In genomic region chr16:2775317-2775716, GRCh38 we compare ENCODE assay signal across 13 cellular contexts. TPM values are rescaled to one million over a fixed set of nuclear protein-coding genes. Genes with fewer than 3 reads are reported as not detected.
DNase-seq lines count a peak whose midpoint lies in the region; ATAC-seq, FAIRE-seq and TF ChIP-seq lines count a peak whose summit lies in the region.
"Had no signal": no experiment of that assay in that cellular context is flagged by ENCODE, and none has a peak within 500 bp of the region (broad histone marks: within the 10 kb centered on the region; RNA-seq: fewer than 3 reads in every experiment).

No MANE protein-coding gene starts in this region.

- intact Hi-C loops in lower leg skin (cut with DNase I; ENCODE audit: low total_unique reads), result no loop called here

- H3K27me3 Mint-ChIP-seq in astrocyte (ENCODE audit: low read depth, unreplicated experiment), result no peaks in the 10 kb centered on the region
- H3K27me3 Mint-ChIP-seq in naive thymus-derived CD8-positive, alpha-beta T cell, result no peaks in the 10 kb centered on the region
- H3K27me3 Mint-ChIP-seq: activated naive CD8-positive, alpha-beta T cell treated with anti-CD3 and anti-CD28 coated beads, Interleukin-2, amount 10 ng/mL, durations not matched to agents 7 days and 5 days had no signal

- no peak overlapping the region for H2AFZ ChIP-seq in astrocyte (ENCODE audit: low read depth, low read length)

- 55 to 62% methylated on average over 3 to 5 of the region's 6 CpGs for WGBS in lower leg skin, 2 donors

- H3K9me3 ChIP-seq in BLaER1 treated with 17β-estradiol and CSF1 and Interleukin-3, amounts not matched to agents 10 nM and 100 nM (replicated peaks in 1 of 11), result no peaks in the 10 kb centered on the region
- H3K9me3 ChIP-seq in HEK293 (ENCODE audit: control insufficient read depth, insufficient read depth, low read depth, low read length) (no peaks in the 10 kb centered on the region), astrocyte (ENCODE audit: insufficient read depth, low read depth, low read length) (no peaks in the 10 kb centered on the region)
- H3K9me3 ChIP-seq: esophagus muscularis mucosa had no signal

- peak overlapping the region; percentile 80 for H3K27ac Mint-ChIP-seq in astrocyte (ENCODE audit: unreplicated experiment)
- H3K27ac Mint-ChIP-seq in naive thymus-derived CD8-positive, alpha-beta T cell, result peak overlapping the region in 8 of 10 donors; percentile 33 to 96 (median 80)

- no peak for ATAC-seq in naive thymus-derived CD8-positive, alpha-beta T cell
- ATAC-seq in HG02840 (IDR thresholded peaks at IDR 0.05; ENCODE audit: low FRiP score, unreplicated experiment), result no peak

- TF ChIP-seq POLR2A in lower leg skin (IDR thresholded peaks at IDR 0.05), result no peak

- peaks cover 45 to 57% (median 53%) of the 10 kb centered on the region in 11 experiments for H3K36me3 ChIP-seq in BLaER1 treated with 17β-estradiol and CSF1 and Interleukin-3, amounts not matched to agents 10 nM and 100 nM
- H3K36me3 ChIP-seq in HEK293 (ENCODE audit: control insufficient read depth in 2 of 2, insufficient read depth in 1 of 2, low read length in 2 of 2) (peaks cover 4 to 56% of the 10 kb centered on the region in 2 experiments; a peak in 1 of 3 replicates), astrocyte (ENCODE audit: insufficient read depth, low read length) (peaks cover 25% of the 10 kb centered on the region)

- CTCF ChIA-PET in HEK293 (lab: Yijun Ruan, JAX), result interaction anchor here (1.7 kb wide), 1 partner anchor 93 kb away, joined by 9 read pairs; no protein-coding TSS in a partner anchor

- H3K36me3 Mint-ChIP-seq in astrocyte (ENCODE audit: low read depth, unreplicated experiment), result peaks cover 16% of the 10 kb centered on the region
- H3K36me3 Mint-ChIP-seq in naive thymus-derived CD8-positive, alpha-beta T cell, result peaks cover 0 to 43% (median 5%) of the 10 kb centered on the region in 3 donors

- H3K9me3 Mint-ChIP-seq in astrocyte (ENCODE audit: unreplicated experiment), result peaks cover 4% of the 10 kb centered on the region
- no peaks in the 10 kb centered on the region for H3K9me3 Mint-ChIP-seq in naive thymus-derived CD8-positive, alpha-beta T cell
- H3K9me3 Mint-ChIP-seq: activated naive CD8-positive, alpha-beta T cell treated with anti-CD3 and anti-CD28 coated beads, Interleukin-2, amount 10 ng/mL, durations not matched to agents 7 days and 5 days had no signal

- H3K27ac ChIP-seq in BLaER1 treated with 17β-estradiol and CSF1 and Interleukin-3, amounts not matched to agents 10 nM and 100 nM, result peak overlapping the region; percentile 2 to 100 (median 100); a peak in 14 of 22 replicates
- H3K27ac ChIP-seq in HEK293 (ENCODE audit: extremely low read depth, low read depth, low read length) (no peak overlapping the region), astrocyte (ENCODE audit: low read depth, low read length) (no peak overlapping the region)

- no peak for FAIRE-seq in astrocyte (lab: Jason Lieb, UNC)

- H3K4me1 Mint-ChIP-seq in astrocyte (ENCODE audit: low read depth, unreplicated experiment), result peaks cover 26% of the 10 kb centered on the region
- H3K4me1 Mint-ChIP-seq in naive thymus-derived CD8-positive, alpha-beta T cell, result peaks cover 29 to 64% (median 51%) of the 10 kb centered on the region in 4 donors

- peaks cover 78% of the 10 kb centered on the region for H3K79me2 ChIP-seq in astrocyte (ENCODE audit: insufficient read depth, low read length)

- H3K9ac ChIP-seq in BLaER1 treated with 17β-estradiol and CSF1 and Interleukin-3, amounts not matched to agents 10 nM and 100 nM, result peak overlapping the region; percentile 98 to 100 (median 100); a peak in 21 of 22 replicates
- H3K9ac ChIP-seq in astrocyte (ENCODE audit: low read length), result peak overlapping the region; percentile 99

- H3K4me3 ChIP-seq in BLaER1 treated with 17β-estradiol and CSF1 and Interleukin-3, amounts not matched to agents 10 nM and 100 nM, result peak overlapping the region; percentile 73 to 100 (median 92)
- no peak overlapping the region for H3K4me3 ChIP-seq in HEK293 (ENCODE audit: low read depth, low read length)
- H3K4me3 ChIP-seq in astrocyte (ENCODE audit: insufficient read depth, low read depth, low read length), result peak overlapping the region; percentile 82
- no peak overlapping the region for H3K4me3 ChIP-seq in lower leg skin (ENCODE audit: low read depth, poor library complexity, severe bottlenecking)
- H3K4me3 ChIP-seq: lung had no signal

- peak overlapping the region; percentile 84 to 98 (median 94) for H3K4me2 ChIP-seq in BLaER1 treated with 17β-estradiol and CSF1 and Interleukin-3, amounts not matched to agents 10 nM and 100 nM
- H3K4me2 ChIP-seq in astrocyte (ENCODE audit: low read length), result peak overlapping the region; percentile 91

- H3K4me1 ChIP-seq in BLaER1 treated with 17β-estradiol and CSF1 and Interleukin-3, amounts not matched to agents 10 nM and 100 nM, result peaks cover 27 to 43% (median 38%) of the 10 kb centered on the region in 10 experiments
- H3K4me1 ChIP-seq in HEK293 (ENCODE audit: control insufficient read depth, insufficient read depth, low read length), result peaks cover 2% of the 10 kb centered on the region
- H3K4me1 ChIP-seq in astrocyte (ENCODE audit: insufficient read depth, low read length), result peaks cover 21% of the 10 kb centered on the region

- POLR2A ChIA-PET in HEK293 (lab: Yijun Ruan, JAX), result interaction anchor here (1.1 to 4.2 kb wide), 4 partner anchors 9 to 131 kb away, joined by 3 to 22 read pairs (median 4); partner anchors contain the start of gene SRRM2
- POLR2A ChIA-PET in naive thymus-derived CD8-positive, alpha-beta T cell (lab: Charles Lee), result interaction anchor here (1.0 to 8.2 kb wide), 5 partner anchors 9 to 93 kb away, joined by 3 to 128 read pairs (median 6); partner anchors contain the start of genes KCTD5 and SRRM2

- TF ChIP-seq CTCF in HEK293 (tag by site-specific recombination; IDR thresholded peaks at IDR 0.05) (no peak), astrocyte (IDR thresholded peaks at IDR 0.05; ENCODE audit: insufficient read depth, low read depth, low read length) (no peak), lower leg skin (IDR thresholded peaks at IDR 0.05) (no peak)

- DNase-seq in astrocyte (ENCODE audit: low read depth) (no peak), GOT3 (lab: John Stamatoyannopoulos, UW) (no peak), lower leg skin (ENCODE audit: low spot score in 2 of 2) (no peak), NCI-H2029 (lab: John Stamatoyannopoulos, UW) (no peak)
- no peak for DNase-seq in naive thymus-derived CD8-positive, alpha-beta T cell
- DNase-seq: activated naive CD8-positive, alpha-beta T cell treated with anti-CD3 and anti-CD28 coated beads, Interleukin-2, amount 10 ng/mL, durations not matched to agents 7 days and 5 days; NCI-H2171 had no signal

- H4K20me1 ChIP-seq in BLaER1 treated with 17β-estradiol and CSF1 and Interleukin-3, amounts not matched to agents 10 nM and 100 nM, result peaks cover 42 to 65% (median 59%) of the 10 kb centered on the region in 11 experiments
- H4K20me1 ChIP-seq in astrocyte (ENCODE audit: insufficient read depth, low read length), result peaks cover 58% of the 10 kb centered on the region

- no peaks in the 10 kb centered on the region for H3K27me3 ChIP-seq in BLaER1 treated with 17β-estradiol and CSF1 and Interleukin-3, amounts not matched to agents 10 nM and 100 nM
- H3K27me3 ChIP-seq in astrocyte (ENCODE audit: insufficient read depth, low read length), result no peaks in the 10 kb centered on the region
- H3K27me3 ChIP-seq: esophagus muscularis mucosa had no signal

- H3K4me3 Mint-ChIP-seq in astrocyte (ENCODE audit: unreplicated experiment), result peak overlapping the region; percentile 100
- peak overlapping the region; percentile 8 to 97 (median 90) for H3K4me3 Mint-ChIP-seq in naive thymus-derived CD8-positive, alpha-beta T cell

TF ChIP-seq in HEK293, 187 proteins besides CTCF, POLR2A, EP300 and RAD21:
- peak; percentile 81; the same call in 1 of the 2 replicates for TF ChIP-seq ZBTB20 (tag by site-specific recombination; IDR thresholded peaks at IDR 0.05)
- no peak for TF ChIP-seq ZNF510 (tag by site-specific recombination; IDR thresholded peaks at IDR 0.05; ENCODE audit: insufficient replicate concordance)
- 0 out of 2 replicates have a peak, but pooled peaks have one; percentile 31 for TF ChIP-seq IKZF3 (tag by site-specific recombination; IDR thresholded peaks at IDR 0.05)
- TF ChIP-seq SP2 (tag by site-specific recombination; IDR thresholded peaks at IDR 0.05), result 0 out of 2 replicates have a peak, but pooled peaks have one; percentile 22

RNA-seq across cellular contexts. Expression of gene ELOB, which starts 1.8 kb away (rescaled TPM):
- total RNA-seq in astrocyte, result 323 TPM in 2 replicates
- total RNA-seq in naive thymus-derived CD8-positive, alpha-beta T cell, result 100 to 1,000 TPM; 121 to 137 TPM
- polyA plus RNA-seq in naive thymus-derived CD8-positive, alpha-beta T cell, result 100 to 1,000 TPM; 230 to 301 (median 288) TPM
- 1,000 to 10,000 TPM in 1 of 4 donors, 100 to 1,000 TPM in 3; 244 to 2,128 (median 328) TPM for total RNA-seq in lower leg skin

RNA-seq across cellular contexts. Expression of gene PRSS33, which starts 12.0 kb away (rescaled TPM):
- total RNA-seq in astrocyte, result not detected in 2 replicates
- total RNA-seq in naive thymus-derived CD8-positive, alpha-beta T cell, result not detected
- under 1 TPM in 1 of 3 donors, not detected in 2; 0.99 TPM for polyA plus RNA-seq in naive thymus-derived CD8-positive, alpha-beta T cell
- total RNA-seq in lower leg skin, result not detected
- total RNA-seq: esophagus muscularis mucosa; T-helper 1 cell treated with Interleukin-12 subunit alpha and Interleukin-12 subunit beta and Interleukin-4 antibody, amounts not matched to agents 30 ng/mL and 1 ng/mL, for 36 hours had no signal

RNA-seq across cellular contexts. Expression of gene SRRM2, which starts 22.9 kb away (rescaled TPM):
- total RNA-seq in astrocyte, result 387 and 409 TPM in 2 replicates
- total RNA-seq in naive thymus-derived CD8-positive, alpha-beta T cell, result 100 to 1,000 TPM; 927 to 965 TPM
- polyA plus RNA-seq in naive thymus-derived CD8-positive, alpha-beta T cell, result 100 to 1,000 TPM in 1 of 3 donors, 10 to 100 TPM in 2; 25.5 to 110 (median 62.4) TPM
- 100 to 1,000 TPM; 257 to 830 (median 272) TPM for total RNA-seq in lower leg skin

RNA-seq across cellular contexts. Expression of gene PRSS41, which starts 23.0 kb away (rescaled TPM):
- total RNA-seq in astrocyte (not detected in 2 replicates), lower leg skin (not detected)
- not detected for total RNA-seq in naive thymus-derived CD8-positive, alpha-beta T cell
- not detected for polyA plus RNA-seq in naive thymus-derived CD8-positive, alpha-beta T cell
- total RNA-seq: activated naive CD8-positive, alpha-beta T cell treated with anti-CD3 and anti-CD28 coated beads, Interleukin-2, amount 10 ng/mL, durations not matched to agents 7 days and 5 days; esophagus muscularis mucosa; lung; T-helper 1 cell treated with Interleukin-12 subunit alpha and Interleukin-12 subunit beta and Interleukin-4 antibody, amounts not matched to agents 30 ng/mL and 1 ng/mL, for 36 hours had no signal
- polyA plus RNA-seq: lung had no signal

RNA-seq across cellular contexts. Expression of gene PRSS21, which starts 41.7 kb away (rescaled TPM):
- not detected in 2 replicates for total RNA-seq in astrocyte
- total RNA-seq in naive thymus-derived CD8-positive, alpha-beta T cell, result 1 to 10 TPM; 2.0 to 2.9 TPM
- polyA plus RNA-seq in naive thymus-derived CD8-positive, alpha-beta T cell, result 10 to 100 TPM in 1 of 3 donors, 1 to 10 TPM in 2; 1.5 to 14.7 (median 3.2) TPM
- total RNA-seq in lower leg skin, result under 1 TPM in 1 of 4 donors, not detected in 3; 0.63 TPM
- total RNA-seq: esophagus muscularis mucosa had no signal

Comparison
In these comparisons a context has a peak if more than half of its experiments do, and no peak if none do; other contexts are left out.
1. H3K27ac ChIP-seq: peak in BLaER1 treated with 17β-estradiol and CSF1 and Interleukin-3, amounts not matched to agents 10 nM and 100 nM (11 of 11); none in HEK293 (single experiment) and astrocyte (single experiment).
2. H3K4me3 ChIP-seq: peak in BLaER1 treated with 17β-estradiol and CSF1 and Interleukin-3, amounts not matched to agents 10 nM and 100 nM (10 of 10) and astrocyte (single experiment); none in HEK293 (single experiment) and lower leg skin (single experiment).